In the genomic region with DNA sequence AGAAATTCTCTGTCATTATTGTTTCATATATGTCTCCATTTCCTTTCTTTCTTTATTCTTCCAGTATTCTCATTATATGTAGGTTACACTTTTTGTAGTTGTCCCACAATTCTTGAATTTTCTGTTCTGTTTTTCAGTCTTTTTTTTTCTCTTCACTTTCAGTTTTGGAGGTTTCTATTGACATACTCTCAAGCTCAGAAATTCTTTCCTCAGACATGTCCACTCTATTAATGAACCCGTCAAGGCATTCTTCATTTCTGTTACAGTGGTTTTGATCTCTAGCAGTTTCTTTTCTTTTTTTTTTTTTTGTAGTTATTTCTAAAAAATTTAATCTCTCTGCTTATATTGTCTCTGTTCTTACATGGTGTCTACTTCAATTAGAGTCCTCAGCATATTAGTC, we compare ENCODE assay signal across 34 cellular contexts. TPM values are rescaled to one million over a fixed set of nuclear protein-coding genes. Genes with fewer than 3 reads are reported as not detected.
"Had no signal": no experiment of that assay in that cellular context is flagged by ENCODE, and none has a peak within 500 bp of the region (broad histone marks: within the 10 kb centered on the region; RNA-seq: fewer than 3 reads in every experiment).

No MANE protein-coding gene starts in this region.

- H3K4me1 ChIP-seq: foreskin keratinocyte, gastrocnemius medialis, heart left ventricle had no signal

- H3K36me3 Mint-ChIP-seq: activated CD4-positive, alpha-beta memory T cell treated with anti-CD3 and anti-CD28 coated beads for 36 hours; activated CD8-positive, alpha-beta memory T cell treated with anti-CD3 and anti-CD28 coated beads, Interleukin-2, amount 10 ng/mL, durations not matched to agents 7 days and 5 days; activated naive CD4-positive, alpha-beta T cell treated with anti-CD3 and anti-CD28 coated beads, Interleukin-2, amount 50 U/mL, for 24 hours; activated naive CD8-positive, alpha-beta T cell treated with anti-CD3 and anti-CD28 coated beads for 36 hours had no signal

- DNase-seq: activated CD4-positive, alpha-beta memory T cell treated with anti-CD3 and anti-CD28 coated beads for 36 hours; activated CD4-positive, alpha-beta T cell treated with anti-CD3 and anti-CD28 coated beads for 36 hours; activated CD4-positive, alpha-beta T cell treated with anti-CD3 and anti-CD28 coated beads, Interleukin-2, amount 10 ng/mL, durations not matched to agents 24 days and 14 days; activated CD4-positive, CD25-positive, alpha-beta regulatory T cell; activated CD4-positive, CD25-positive, alpha-beta regulatory T cell treated with anti-CD3 and anti-CD28 coated beads, Interleukin-2, amount 50 U/mL, for 72 hours; activated CD8-positive, alpha-beta memory T cell treated with anti-CD3 and anti-CD28 coated beads, Interleukin-2, amount 10 ng/mL, durations not matched to agents 7 days and 5 days; activated CD8-positive, alpha-beta memory T cell treated with anti-CD3 and anti-CD28 coated beads, Interleukin-2, amount 50 U/mL, for 4 hours; activated CD8-positive, alpha-beta T cell treated with anti-CD3 and anti-CD28 coated beads, Interleukin-2, amount 10 ng/mL, durations not matched to agents 7 days and 5 days; activated effector memory CD4-positive, alpha-beta T cell treated with anti-CD3 and anti-CD28 coated beads, Interleukin-2, amount 50 U/mL, for 16 hours; activated naive CD4-positive, alpha-beta T cell treated with anti-CD3 and anti-CD28 coated beads for 36 hours; activated naive CD8-positive, alpha-beta T cell treated with anti-CD3 and anti-CD28 coated beads for 36 hours; activated naive CD8-positive, alpha-beta T cell treated with anti-CD3 and anti-CD28 coated beads, Interleukin-2, amount 50 U/mL, for 24 hours; activated T-cell treated with anti-CD3 and anti-CD28 coated beads, Interleukin-2, amount 50 U/mL, for 1 hour; activated T-cell treated with anti-CD3 and anti-CD28 coated beads, Interleukin-2, amount 50 U/mL, for 48 hours; anterior cingulate cortex; brain microvascular endothelial cell; dorsolateral prefrontal cortex; effector memory CD4-positive, alpha-beta T cell; endodermal cell; foreskin keratinocyte; gastrocnemius medialis; glutamatergic neuron; heart left ventricle; T-helper 2 cell had no signal

- H3K27ac ChIP-seq: brain microvascular endothelial cell, coronary artery, dorsolateral prefrontal cortex, foreskin keratinocyte, gastrocnemius medialis, heart left ventricle had no signal

- H3K27me3 ChIP-seq: brain microvascular endothelial cell, foreskin keratinocyte, gastrocnemius medialis, heart left ventricle had no signal

- H3K4me3 Mint-ChIP-seq: activated CD4-positive, alpha-beta memory T cell treated with anti-CD3 and anti-CD28 coated beads for 36 hours; activated CD4-positive, alpha-beta T cell treated with anti-CD3 and anti-CD28 coated beads for 36 hours; activated CD4-positive, alpha-beta T cell treated with anti-CD3 and anti-CD28 coated beads, Interleukin-2, amount 10 ng/mL, durations not matched to agents 24 days and 14 days; activated CD8-positive, alpha-beta memory T cell treated with anti-CD3 and anti-CD28 coated beads, Interleukin-2, amount 10 ng/mL, durations not matched to agents 7 days and 5 days; activated CD8-positive, alpha-beta T cell treated with anti-CD3 and anti-CD28 coated beads, Interleukin-2, amount 10 ng/mL, durations not matched to agents 7 days and 5 days; activated naive CD4-positive, alpha-beta T cell treated with anti-CD3 and anti-CD28 coated beads for 36 hours; activated naive CD4-positive, alpha-beta T cell treated with anti-CD3 and anti-CD28 coated beads, Interleukin-2, amount 50 U/mL, for 24 hours; activated naive CD8-positive, alpha-beta T cell treated with anti-CD3 and anti-CD28 coated beads for 36 hours; activated naive CD8-positive, alpha-beta T cell treated with anti-CD3 and anti-CD28 coated beads, Interleukin-2, amount 50 U/mL, for 24 hours; activated T-helper 1 cell treated with anti-CD3 and anti-CD28 coated beads, Interleukin-12 subunit alpha, Interleukin-12 subunit beta, Interleukin-2, Interleukin-4 antibody, amounts not matched to agents 30 ng/mL and 10 ng/mL and 1 ng/mL, durations not matched to agents 14 hours and 24 hours and 36 hours; central memory CD8-positive, alpha-beta T cell; dendritic cell treated with granulocyte-macrophage colony-stimulating factor and Interleukin-4, amounts not matched to agents 40 ng/mL and 50 ng/mL, for 4 days; endodermal cell had no signal

- H3K4me1 Mint-ChIP-seq: activated CD4-positive, alpha-beta T cell treated with anti-CD3 and anti-CD28 coated beads for 36 hours; activated CD4-positive, alpha-beta T cell treated with anti-CD3 and anti-CD28 coated beads, Interleukin-2, amount 10 ng/mL, durations not matched to agents 24 days and 14 days; activated CD8-positive, alpha-beta memory T cell treated with anti-CD3 and anti-CD28 coated beads, Interleukin-2, amount 10 ng/mL, durations not matched to agents 7 days and 5 days; activated naive CD4-positive, alpha-beta T cell treated with anti-CD3 and anti-CD28 coated beads, Interleukin-2, amount 50 U/mL, for 24 hours; activated naive CD8-positive, alpha-beta T cell treated with anti-CD3 and anti-CD28 coated beads for 36 hours; activated naive CD8-positive, alpha-beta T cell treated with anti-CD3 and anti-CD28 coated beads, Interleukin-2, amount 50 U/mL, for 24 hours; central memory CD8-positive, alpha-beta T cell had no signal

- H3K9me3 ChIP-seq: gastrocnemius medialis, heart left ventricle had no signal

- ATAC-seq: activated CD4-positive, alpha-beta T cell treated with anti-CD3 and anti-CD28 coated beads for 36 hours; activated CD8-positive, alpha-beta memory T cell treated with anti-CD3 and anti-CD28 coated beads, Interleukin-2, amount 10 ng/mL, durations not matched to agents 7 days and 5 days; activated CD8-positive, alpha-beta T cell treated with anti-CD3 and anti-CD28 coated beads, Interleukin-2, amount 10 ng/mL, durations not matched to agents 7 days and 5 days; activated naive CD8-positive, alpha-beta T cell treated with anti-CD3 and anti-CD28 coated beads, Interleukin-2, amount 50 U/mL, for 24 hours; esophagus mucosa; foreskin keratinocyte; gastrocnemius medialis; heart left ventricle had no signal

- H3K9me3 Mint-ChIP-seq: activated CD4-positive, alpha-beta memory T cell treated with anti-CD3 and anti-CD28 coated beads for 36 hours; activated CD4-positive, alpha-beta T cell treated with anti-CD3 and anti-CD28 coated beads, Interleukin-2, amount 10 ng/mL, durations not matched to agents 24 days and 14 days; activated naive CD4-positive, alpha-beta T cell treated with anti-CD3 and anti-CD28 coated beads for 36 hours; activated naive CD4-positive, alpha-beta T cell treated with anti-CD3 and anti-CD28 coated beads, Interleukin-2, amount 50 U/mL, for 24 hours; activated naive CD8-positive, alpha-beta T cell treated with anti-CD3 and anti-CD28 coated beads for 36 hours; activated naive CD8-positive, alpha-beta T cell treated with anti-CD3 and anti-CD28 coated beads, Interleukin-2, amount 50 U/mL, for 24 hours; activated T-helper 1 cell treated with anti-CD3 and anti-CD28 coated beads, Interleukin-12 subunit alpha, Interleukin-12 subunit beta, Interleukin-2, Interleukin-4 antibody, amounts not matched to agents 30 ng/mL and 10 ng/mL and 1 ng/mL, durations not matched to agents 14 hours and 24 hours and 36 hours; activated T-helper 2 cell treated with anti-CD3 and anti-CD28 coated beads, Interferon-gamma antibody, Interleukin-2, Interleukin-4, amounts not matched to agents 10 μg/mL and 5 μg/mL and 100 μg/mL, durations not matched to agents 14 hours and 24 hours and 36 hours; dendritic cell treated with granulocyte-macrophage colony-stimulating factor and Interleukin-4, amounts not matched to agents 40 ng/mL and 50 ng/mL, for 4 days; endodermal cell had no signal

- H3K27me3 Mint-ChIP-seq: activated CD4-positive, alpha-beta T cell treated with anti-CD3 and anti-CD28 coated beads, Interleukin-2, amount 10 ng/mL, durations not matched to agents 24 days and 14 days; activated CD8-positive, alpha-beta memory T cell treated with anti-CD3 and anti-CD28 coated beads, Interleukin-2, amount 10 ng/mL, durations not matched to agents 7 days and 5 days; central memory CD8-positive, alpha-beta T cell; dendritic cell treated with granulocyte-macrophage colony-stimulating factor and Interleukin-4, amounts not matched to agents 40 ng/mL and 50 ng/mL, for 4 days had no signal

- H3K36me3 ChIP-seq: brain microvascular endothelial cell, gastrocnemius medialis, heart left ventricle had no signal

- H3K27ac Mint-ChIP-seq: activated CD4-positive, alpha-beta memory T cell treated with anti-CD3 and anti-CD28 coated beads for 36 hours; activated CD4-positive, alpha-beta T cell treated with anti-CD3 and anti-CD28 coated beads for 36 hours; activated CD4-positive, alpha-beta T cell treated with anti-CD3 and anti-CD28 coated beads, Interleukin-2, amount 10 ng/mL, durations not matched to agents 24 days and 14 days; activated CD8-positive, alpha-beta memory T cell treated with anti-CD3 and anti-CD28 coated beads, Interleukin-2, amount 10 ng/mL, durations not matched to agents 7 days and 5 days; activated CD8-positive, alpha-beta T cell treated with anti-CD3 and anti-CD28 coated beads, Interleukin-2, amount 10 ng/mL, durations not matched to agents 7 days and 5 days; activated naive CD4-positive, alpha-beta T cell treated with anti-CD3 and anti-CD28 coated beads for 36 hours; activated naive CD4-positive, alpha-beta T cell treated with anti-CD3 and anti-CD28 coated beads, Interleukin-2, amount 50 U/mL, for 24 hours; activated naive CD8-positive, alpha-beta T cell treated with anti-CD3 and anti-CD28 coated beads for 36 hours; activated naive CD8-positive, alpha-beta T cell treated with anti-CD3 and anti-CD28 coated beads, Interleukin-2, amount 50 U/mL, for 24 hours; activated T-helper 1 cell treated with anti-CD3 and anti-CD28 coated beads, Interleukin-12 subunit alpha, Interleukin-12 subunit beta, Interleukin-2, Interleukin-4 antibody, amounts not matched to agents 30 ng/mL and 10 ng/mL and 1 ng/mL, durations not matched to agents 14 hours and 24 hours and 36 hours; activated T-helper 2 cell treated with anti-CD3 and anti-CD28 coated beads, Interferon-gamma antibody, Interleukin-2, Interleukin-4, amounts not matched to agents 10 μg/mL and 5 μg/mL and 100 μg/mL, durations not matched to agents 14 hours and 24 hours and 36 hours; dendritic cell treated with granulocyte-macrophage colony-stimulating factor and Interleukin-4, amounts not matched to agents 40 ng/mL and 50 ng/mL, for 4 days; endodermal cell had no signal

- H3K4me3 ChIP-seq: coronary artery, dorsolateral prefrontal cortex, gastrocnemius medialis, heart left ventricle had no signal

RNA-seq across cellular contexts. Expression of gene KCNK2, which starts 49.6 kb away (rescaled TPM):
- total RNA-seq: activated CD4-positive, alpha-beta memory T cell treated with anti-CD3 and anti-CD28 coated beads for 36 hours; activated CD4-positive, alpha-beta T cell treated with anti-CD3 and anti-CD28 coated beads for 36 hours; activated CD4-positive, alpha-beta T cell treated with anti-CD3 and anti-CD28 coated beads, Interleukin-2, amount 10 ng/mL, durations not matched to agents 24 days and 14 days; activated CD8-positive, alpha-beta memory T cell treated with anti-CD3 and anti-CD28 coated beads for 36 hours; activated CD8-positive, alpha-beta memory T cell treated with anti-CD3 and anti-CD28 coated beads, Interleukin-2, amount 10 ng/mL, durations not matched to agents 7 days and 5 days; activated CD8-positive, alpha-beta T cell treated with anti-CD3 and anti-CD28 coated beads, Interleukin-2, amount 10 ng/mL, durations not matched to agents 7 days and 5 days; activated naive CD4-positive, alpha-beta T cell treated with anti-CD3 and anti-CD28 coated beads for 36 hours; activated naive CD8-positive, alpha-beta T cell treated with anti-CD3 and anti-CD28 coated beads for 36 hours; activated T-helper 1 cell treated with anti-CD3 and anti-CD28 coated beads, Interleukin-12 subunit alpha, Interleukin-12 subunit beta, Interleukin-2, Interleukin-4 antibody, amounts not matched to agents 30 ng/mL and 10 ng/mL and 1 ng/mL, durations not matched to agents 14 hours and 24 hours and 36 hours; activated T-helper 2 cell treated with anti-CD3 and anti-CD28 coated beads, Interferon-gamma antibody, Interleukin-2, Interleukin-4, amounts not matched to agents 10 μg/mL and 5 μg/mL and 100 μg/mL, durations not matched to agents 14 hours and 24 hours and 36 hours; epithelial cell of proximal tubule; T-helper 1 cell treated with Interleukin-12 subunit alpha and Interleukin-12 subunit beta and Interleukin-4 antibody, amounts not matched to agents 30 ng/mL and 1 ng/mL, for 36 hours had no signal
